Comparison of ENCODE assay signal across 10 cellular contexts in genomic region chr4:94455081-94455480, GRCh38. TPM values are rescaled to one million over a fixed set of nuclear protein-coding genes. Genes with fewer than 3 reads are reported as not detected.
DNase-seq lines count a peak whose midpoint lies in the region; ATAC-seq and TF ChIP-seq lines count a peak whose summit lies in the region.
"Had no signal": no experiment of that assay in that cellular context is flagged by ENCODE, and none has a peak within 500 bp of the region (broad histone marks: within the 10 kb centered on the region; RNA-seq: fewer than 3 reads in every experiment).

No MANE protein-coding gene starts in this region.

- TF ChIP-seq CTCF in chondrocyte (IDR thresholded peaks at IDR 0.05) (no peak), thyroid gland (IDR thresholded peaks at IDR 0.05) (no peak)

- H3K27ac ChIP-seq in thyroid gland, result peak overlapping the region in 1 of 3 donors; percentile 5

- peak overlapping the region; percentile 93 for H3K27ac Mint-ChIP-seq in chondrocyte (ENCODE audit: unreplicated experiment)

- peaks cover 66% of the 10 kb centered on the region for H3K4me1 Mint-ChIP-seq in chondrocyte (ENCODE audit: low read depth)

- H3K4me3 ChIP-seq in thyroid gland (replicated peaks in 1 of 3), result no peak overlapping the region

- peak; percentile 44 for ATAC-seq in left colon
- ATAC-seq in GM21515 (IDR thresholded peaks at IDR 0.05; ENCODE audit: unreplicated experiment), result no peak
- no peak for ATAC-seq in HG02970 (IDR thresholded peaks at IDR 0.05; ENCODE audit: low FRiP score, unreplicated experiment)

- TF ChIP-seq POLR2A in thyroid gland (IDR thresholded peaks at IDR 0.05), result no peak

- H3K4me3 Mint-ChIP-seq in chondrocyte (ENCODE audit: unreplicated experiment), result peak overlapping the region; percentile 84

- H3K36me3 ChIP-seq in thyroid gland, result no peaks in the 10 kb centered on the region

- intact Hi-C loops in left colon (cut with DNase I, micrococcal nuclease), result no loop called here
- intact Hi-C loops in thyroid gland (cut with DNase I), result no loop called here

- no peaks in the 10 kb centered on the region for H3K27me3 Mint-ChIP-seq in chondrocyte (ENCODE audit: low read depth)

- H3K4me1 ChIP-seq in thyroid gland, result peaks cover 38 to 49% of the 10 kb centered on the region in 2 donors

- H3K36me3 Mint-ChIP-seq in chondrocyte (ENCODE audit: low read depth), result peaks cover 12% of the 10 kb centered on the region

- 64 to 75% methylated on average over 3 of the region's 3 CpGs for WGBS in thyroid gland, 2 donors

- no peaks in the 10 kb centered on the region for H3K27me3 ChIP-seq in thyroid gland

- peak; percentile 78 for DNase-seq in M059J (ENCODE audit: low read depth)
- DNase-seq in chondrocyte (ENCODE audit: low spot score), result no peak
- peak; percentile 69 to 84 for DNase-seq in left colon
- DNase-seq in thyroid gland, result peak; percentile 25 to 37
- no peak for DNase-seq in CD1c-positive myeloid dendritic cell (ENCODE audit: extremely low spot score)
- no peak for DNase-seq in NCI-H146 treated with DMSO at 0.1 percent for 48 hours (lab: John Stamatoyannopoulos, UW; ENCODE audit: unreplicated experiment)
- DNase-seq: activated effector memory CD4-positive, alpha-beta T cell treated with Interleukin-2 at 50 U/mL for 16 hours; MM.1S had no signal

- H3K9me3 ChIP-seq in thyroid gland, result no peaks in the 10 kb centered on the region

- no peaks in the 10 kb centered on the region for H3K9me3 Mint-ChIP-seq in chondrocyte (ENCODE audit: low read depth)

RNA-seq across cellular contexts. Expression of gene PDLIM5, which starts 3.3 kb away (rescaled TPM):
- total RNA-seq in M059J (2014; rRNA removed; shearing (Covaris generic)), result 49.8 and 54.3 TPM in 2 replicates
- total RNA-seq in chondrocyte (268 to 329 TPM (median 317 TPM) in 3 replicates), left colon (100 to 1,000 TPM; 148 to 153 TPM), thyroid gland (100 to 1,000 TPM in 3 of 4 donors, 10 to 100 TPM in 1; 77.7 to 128 (median 109) TPM)

Comparison
In these comparisons a context has a peak if more than half of its experiments do, and no peak if none do; other contexts are left out.
1. DNase-seq: peak in M059J (single experiment), left colon (2 of 2) and thyroid gland (2 of 2); none in chondrocyte (single experiment), CD1c-positive myeloid dendritic cell (single experiment) and NCI-H146 treated with DMSO at 0.1 percent for 48 hours (single experiment).